ENCODE assay signal across 19 cellular contexts in genomic region chr6:45979311-45979710, GRCh38. TPM values are rescaled to one million over a fixed set of nuclear protein-coding genes. Genes with fewer than 3 reads are reported as not detected.
DNase-seq lines count a peak whose midpoint lies in the region; ATAC-seq and TF ChIP-seq lines count a peak whose summit lies in the region.
"Had no signal": no experiment of that assay in that cellular context is flagged by ENCODE, and none has a peak within 500 bp of the region (broad histone marks: within the 10 kb centered on the region; RNA-seq: fewer than 3 reads in every experiment).

No MANE protein-coding gene starts in this region.

- H3K79me2 ChIP-seq in neural progenitor cell (ENCODE audit: low read depth): no peaks in the 10 kb centered on the region

- H3K9me3 ChIP-seq in heart left ventricle (peaks cover 0 to 10% (median 0%) of the 10 kb centered on the region in 12 donors), left ventricle myocardium inferior (replicated peaks) (peaks cover 4% of the 10 kb centered on the region), neural progenitor cell (ENCODE audit: low read depth) (no peaks in the 10 kb centered on the region)
- H3K9me3 ChIP-seq: Caco-2 had no signal

- intact Hi-C loops in heart left ventricle (cut with DNase I) (no loop called here), Right ventricle myocardium inferior (cut with DNase I) (no loop called here), left ventricle myocardium inferior (cut with micrococcal nuclease) (no loop called here), posterior cingulate gyrus (cut with DNase I) (no loop called here)

- no peak overlapping the region for H3K4me2 ChIP-seq in neural progenitor cell
- H3K4me2 ChIP-seq: GM23338 had no signal

- H3K4me1 Mint-ChIP-seq in neural progenitor cell: no peaks in the 10 kb centered on the region
- H3K4me1 Mint-ChIP-seq: CD4-positive, alpha-beta memory T cell; GM23338; H9 had no signal

- H3K4me3 Mint-ChIP-seq in neural progenitor cell: no peak overlapping the region
- H3K4me3 Mint-ChIP-seq: CD4-positive, alpha-beta memory T cell; GM23338; H9 had no signal

- no peak overlapping the region for H3K4me3 ChIP-seq in heart left ventricle
- H3K4me3 ChIP-seq in left ventricle myocardium inferior: no peak overlapping the region
- no peak overlapping the region for H3K4me3 ChIP-seq in neural progenitor cell
- H3K4me3 ChIP-seq: GM23338 had no signal

- H3K27me3 ChIP-seq in heart left ventricle: no peaks in the 10 kb centered on the region
- no peaks in the 10 kb centered on the region for H3K27me3 ChIP-seq in left ventricle myocardium inferior (ENCODE audit: low read depth)
- H3K27me3 ChIP-seq in neural progenitor cell: no peaks in the 10 kb centered on the region

- no peak for TF ChIP-seq POLR2A in heart left ventricle (IDR thresholded peaks at IDR 0.05)

- no peaks in the 10 kb centered on the region for H3K36me3 Mint-ChIP-seq in neural progenitor cell

- no peak for DNase-seq in heart left ventricle
- no peak for DNase-seq in Right ventricle myocardium inferior (ENCODE audit: missing footprints)
- DNase-seq in left ventricle myocardium inferior: no peak
- DNase-seq in neural progenitor cell (ENCODE audit: low spot score): peak; percentile 8
- no peak for DNase-seq in COR-L47 (lab: John Stamatoyannopoulos, UW)
- DNase-seq in posterior cingulate gyrus: no peak
- DNase-seq: C1 segment of cervical spinal cord; Caco-2; CD4-positive, alpha-beta memory T cell; DMS153; EL; GF-D8; H9 had no signal

- no peak overlapping the region for H3K9ac ChIP-seq in neural progenitor cell

- no peak overlapping the region for H2AFZ ChIP-seq in neural progenitor cell (replicated peaks)
- H2AFZ ChIP-seq: GM23338 had no signal

- no peaks in the 10 kb centered on the region for H3K27me3 Mint-ChIP-seq in neural progenitor cell (ENCODE audit: insufficient read depth, low read depth)
- H3K27me3 Mint-ChIP-seq: CD4-positive, alpha-beta memory T cell had no signal

- H3K9me3 Mint-ChIP-seq in neural progenitor cell: peaks cover 8% of the 10 kb centered on the region

- H4K20me1 ChIP-seq in neural progenitor cell (ENCODE audit: low read depth): no peaks in the 10 kb centered on the region

- 55 to 64% (median 57%) methylated on average over 2 of the region's 2 CpGs for WGBS in heart left ventricle, 4 donors

- no peaks in the 10 kb centered on the region for H3F3A ChIP-seq in neural progenitor cell (ENCODE audit: low read depth)

- ATAC-seq in heart left ventricle: peak in 3 of 4 donors; percentile 40 to 76 (median 57)
- ATAC-seq in Right ventricle myocardium inferior: no peak
- ATAC-seq: GM23338, HCT116 had no signal

- no peak overlapping the region for H3K27ac Mint-ChIP-seq in neural progenitor cell
- H3K27ac Mint-ChIP-seq: CD4-positive, alpha-beta memory T cell; GM23338; H9 had no signal

- H3K27ac ChIP-seq in heart left ventricle: peak overlapping the region in 10 of 12 donors; percentile 21 to 77 (median 50)
- peak overlapping the region; percentile 64 for H3K27ac ChIP-seq in left ventricle myocardium inferior (replicated peaks)
- H3K27ac ChIP-seq in neural progenitor cell: no peak overlapping the region

- TF ChIP-seq CTCF in heart left ventricle (IDR thresholded peaks at IDR 0.05) (no peak), left ventricle myocardium inferior (IDR thresholded peaks at IDR 0.05; ENCODE audit: borderline replicate concordance) (no peak), neural progenitor cell (IDR thresholded peaks at IDR 0.05) (no peak)

- H3K4me1 ChIP-seq in heart left ventricle: peaks cover 2 to 73% (median 30%) of the 10 kb centered on the region in 12 donors
- peaks cover 85% of the 10 kb centered on the region for H3K4me1 ChIP-seq in left ventricle myocardium inferior
- H3K4me1 ChIP-seq in neural progenitor cell: no peaks in the 10 kb centered on the region
- H3K4me1 ChIP-seq: Caco-2 had no signal

- H3K36me3 ChIP-seq in heart left ventricle: peaks cover 0 to 28% (median 0%) of the 10 kb centered on the region in 9 donors
- peaks cover 12% of the 10 kb centered on the region for H3K36me3 ChIP-seq in left ventricle myocardium inferior
- H3K36me3 ChIP-seq in neural progenitor cell: no peaks in the 10 kb centered on the region

RNA-seq across cellular contexts. Expression of gene CLIC5, which starts 36.3 kb away (rescaled TPM):
- total RNA-seq in heart left ventricle (100 to 1,000 TPM; 213 to 381 (median 247) TPM), Right ventricle myocardium inferior (312 TPM), left ventricle myocardium inferior (285 TPM), neural progenitor cell (ENCODE audit: low replicate concordance) (0.06 TPM in 1 of 2 replicates, not detected in the other)
- 10 to 100 TPM; 63.0 to 63.2 TPM for polyA plus RNA-seq in heart left ventricle
- total RNA-seq: A172, A673, GM23338, H4 had no signal
- polyA plus RNA-seq: BJ had no signal

Comparison
In these comparisons a context has a peak if more than half of its experiments do, and no peak if none do; other contexts are left out.
1. RNA of gene CLIC5, which starts 36.3 kb away (total RNA-seq): 312 TPM in Right ventricle myocardium inferior (single experiment), 285 TPM in left ventricle myocardium inferior (single experiment) and 213 to 381 TPM in heart left ventricle; 0.06 TPM in neural progenitor cell; every median in the first group is over 100 times any median in the second.